In the genomic region with DNA sequence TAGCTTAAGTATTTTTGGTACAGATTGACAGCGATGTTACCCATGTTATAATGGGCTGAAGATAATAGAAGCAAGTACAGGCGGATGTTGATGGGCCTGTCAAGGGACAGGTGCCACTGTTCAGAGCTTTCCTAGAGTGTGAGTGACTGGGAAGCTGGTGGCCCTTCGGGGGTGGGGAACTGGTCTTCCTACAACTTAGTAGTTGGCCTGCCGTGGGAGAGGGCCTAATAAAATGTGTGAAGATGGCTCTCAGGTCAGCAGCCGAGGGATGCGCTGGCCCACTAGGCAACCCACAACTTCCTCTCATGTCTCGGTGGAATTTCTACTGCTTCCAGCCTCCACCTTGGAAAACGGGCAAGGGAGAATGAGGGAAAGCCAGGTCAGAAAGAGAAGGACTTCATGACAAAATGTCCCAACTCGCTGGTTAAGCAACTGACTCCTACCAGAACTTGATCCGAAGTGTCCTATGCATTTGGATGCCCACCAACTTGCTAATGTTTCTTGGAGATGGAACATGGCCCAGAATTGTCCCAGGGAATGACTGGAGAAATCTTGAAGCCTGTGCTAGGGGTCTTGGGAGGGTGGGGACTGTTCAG, we compare ENCODE assay signal across 8 cellular contexts. TPM values are rescaled to one million over a fixed set of nuclear protein-coding genes. Genes with fewer than 3 reads are reported as not detected.
DNase-seq lines count a peak whose midpoint lies in the region; ATAC-seq, FAIRE-seq and TF ChIP-seq lines count a peak whose summit lies in the region.

No MANE protein-coding gene starts in this region.

- H3K27me3 Mint-ChIP-seq in brain = peaks cover 3% of the 10 kb centered on the region

- H3K36me3 Mint-ChIP-seq in brain = peaks cover 9% of the 10 kb centered on the region

- H3K9me3 Mint-ChIP-seq in brain = no peaks in the 10 kb centered on the region

- CTCF ChIA-PET in A549 (lab: Yijun Ruan, JAX) = interaction anchor here (0.6 to 3.6 kb wide), 2 partner anchors 25 to 38 kb away, joined by 4 to 15 read pairs; no protein-coding TSS in a partner anchor
- CTCF ChIA-PET in HEK293 (lab: Yijun Ruan, JAX) = no interaction called here

- no peak for TF ChIP-seq RAD21 in A549 (conservative IDR thresholded peaks at IDR 0.05 in 1 of 2, IDR thresholded peaks at IDR 0.05 in 1 of 2)

- H3K27ac ChIP-seq in A549 (no peak overlapping the region), HEK293 (ENCODE audit: extremely low read depth, low read depth, low read length) (no peak overlapping the region), muscle layer of duodenum (ENCODE audit: low read length) (peak overlapping the region; percentile 71)

- H3K27me3 ChIP-seq in muscle layer of duodenum (ENCODE audit: low read depth, low read length) = no peaks in the 10 kb centered on the region

- 93% methylated on average over 10 of the region's 10 CpGs for WGBS in A549 (ENCODE audit: missing lambda C conversion rate)

- no peak for TF ChIP-seq EP300 in A549 (IDR thresholded peaks at IDR 0.05)

- POLR2A ChIA-PET in A549 (lab: Yijun Ruan, JAX) = interaction anchor here (0.8 to 0.9 kb wide), 3 partner anchors 10 to 666 kb away, joined by 3 read pairs; no protein-coding TSS in a partner anchor
- POLR2A ChIA-PET in HEK293 (lab: Yijun Ruan, JAX) = interaction anchor here (1.4 to 1.5 kb wide), 2 partner anchors 35 to 137 kb away, joined by 3 read pairs; no protein-coding TSS in a partner anchor

- H3K4me1 ChIP-seq in A549 = peaks cover 7% of the 10 kb centered on the region
- H3K4me1 ChIP-seq in HEK293 (ENCODE audit: control insufficient read depth, insufficient read depth, low read length) = no peaks in the 10 kb centered on the region
- peaks cover 4 to 10% of the 10 kb centered on the region in 2 donors for H3K4me1 ChIP-seq in muscle layer of duodenum (ENCODE audit: control insufficient read depth in 1 of 2, insufficient read depth in 2 of 2, low read length in 2 of 2)

- peak overlapping the region; percentile 80 to 92 (median 82) for H3K4me3 Mint-ChIP-seq in brain

- ATAC-seq in A549 = no peak
- no peak for ATAC-seq in HG02763 (IDR thresholded peaks at IDR 0.05; ENCODE audit: unreplicated experiment)
- no peak for ATAC-seq in GM21737 (IDR thresholded peaks at IDR 0.05; ENCODE audit: unreplicated experiment)

- H3K4me3 ChIP-seq in A549 = peak overlapping the region; percentile 86
- H3K4me3 ChIP-seq in HEK293 (ENCODE audit: low read depth, low read length) = no peak overlapping the region
- H3K4me3 ChIP-seq in muscle layer of duodenum (ENCODE audit: low read depth in 1 of 2, low read length in 2 of 2) = peak overlapping the region; percentile 69 to 78

- H3K4me1 Mint-ChIP-seq in brain = peaks cover 35% of the 10 kb centered on the region

- FAIRE-seq in A549 (lab: Jason Lieb, UNC) = no peak

- H3K9me3 ChIP-seq in A549 = no peaks in the 10 kb centered on the region
- H3K9me3 ChIP-seq in HEK293 (ENCODE audit: control insufficient read depth, insufficient read depth, low read depth, low read length) = no peaks in the 10 kb centered on the region
- no peaks in the 10 kb centered on the region for H3K9me3 ChIP-seq in muscle layer of duodenum (ENCODE audit: control insufficient read depth in 1 of 2, low read length in 2 of 2)

- H3K4me2 ChIP-seq in A549 = peak overlapping the region; percentile 91

- TF ChIP-seq CTCF in A549 (IDR thresholded peaks at IDR 0.05) (no peak), HEK293 (tag by site-specific recombination; IDR thresholded peaks at IDR 0.05) (no peak), brain (conservative IDR thresholded peaks at IDR 0.05) (no peak)

- peaks cover 0 to 32% of the 10 kb centered on the region in 2 experiments; a peak in 1 of 3 replicates for H3K36me3 ChIP-seq in HEK293 (ENCODE audit: control insufficient read depth in 2 of 2, insufficient read depth in 1 of 2, low read length in 2 of 2)
- peaks cover 11 to 19% of the 10 kb centered on the region in 2 donors for H3K36me3 ChIP-seq in muscle layer of duodenum (ENCODE audit: control insufficient read depth in 1 of 2, insufficient read depth in 2 of 2, low read length in 2 of 2)

- DNase-seq in A549 (ENCODE audit: low read depth in 1 of 2, low spot score in 1 of 2) = no peak
- no peak for DNase-seq in foreskin melanocyte
- DNase-seq in NCI-H526 (lab: John Stamatoyannopoulos, UW) = no peak

- H3K27ac Mint-ChIP-seq in brain = peak overlapping the region in 3 of 5 experiments; percentile 27 to 81 (median 47)

- no peak for TF ChIP-seq POLR2A in A549 (IDR thresholded peaks at IDR 0.05; ENCODE audit: low read length)

TF ChIP-seq in A549, 52 proteins besides CTCF, POLR2A, EP300 and RAD21:
- TF ChIP-seq SMC3 (IDR thresholded peaks at IDR 0.05) = no peak
- no peak for TF ChIP-seq JUNB (IDR thresholded peaks at IDR 0.05)
- no peak for TF ChIP-seq KDM1A (IDR thresholded peaks at IDR 0.05; ENCODE audit: low read depth)
- TF ChIP-seq, protein P1, sequence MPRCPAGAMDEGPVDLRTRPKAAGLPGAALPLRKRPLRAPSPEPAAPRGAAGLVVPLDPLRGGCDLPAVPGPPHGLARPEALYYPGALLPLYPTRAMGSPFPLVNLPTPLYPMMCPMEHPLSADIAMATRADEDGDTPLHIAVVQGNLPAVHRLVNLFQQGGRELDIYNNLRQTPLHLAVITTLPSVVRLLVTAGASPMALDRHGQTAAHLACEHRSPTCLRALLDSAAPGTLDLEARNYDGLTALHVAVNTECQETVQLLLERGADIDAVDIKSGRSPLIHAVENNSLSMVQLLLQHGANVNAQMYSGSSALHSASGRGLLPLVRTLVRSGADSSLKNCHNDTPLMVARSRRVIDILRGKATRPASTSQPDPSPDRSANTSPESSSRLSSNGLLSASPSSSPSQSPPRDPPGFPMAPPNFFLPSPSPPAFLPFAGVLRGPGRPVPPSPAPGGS (IDR thresholded peaks at IDR 0.05) = no peak
- no peak for TF ChIP-seq SREBF2 (IDR thresholded peaks at IDR 0.05)
- no peak for TF ChIP-seq ZC3H11A (IDR thresholded peaks at IDR 0.05)
- TF ChIP-seq HOXA7 (CRISPR knock-in tag; IDR thresholded peaks at IDR 0.05) = no peak
- TF ChIP-seq, protein P2, sequence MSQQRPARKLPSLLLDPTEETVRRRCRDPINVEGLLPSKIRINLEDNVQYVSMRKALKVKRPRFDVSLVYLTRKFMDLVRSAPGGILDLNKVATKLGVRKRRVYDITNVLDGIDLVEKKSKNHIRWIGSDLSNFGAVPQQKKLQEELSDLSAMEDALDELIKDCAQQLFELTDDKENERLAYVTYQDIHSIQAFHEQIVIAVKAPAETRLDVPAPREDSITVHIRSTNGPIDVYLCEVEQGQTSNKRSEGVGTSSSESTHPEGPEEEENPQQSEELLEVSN (IDR thresholded peaks at IDR 0.05; ENCODE audit: borderline replicate concordance, low read depth) = no peak
- TF ChIP-seq, protein P3, sequence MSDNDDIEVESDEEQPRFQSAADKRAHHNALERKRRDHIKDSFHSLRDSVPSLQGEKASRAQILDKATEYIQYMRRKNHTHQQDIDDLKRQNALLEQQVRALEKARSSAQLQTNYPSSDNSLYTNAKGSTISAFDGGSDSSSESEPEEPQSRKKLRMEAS (IDR thresholded peaks at IDR 0.05) = no peak

TF ChIP-seq in HEK293, 187 proteins besides CTCF, POLR2A, EP300 and RAD21:
- peak; percentile 36; the same call in 1 of the 2 replicates for TF ChIP-seq ZFHX2 (tag by site-specific recombination; conservative IDR thresholded peaks at IDR 0.05)
- peak; percentile 68 for TF ChIP-seq EGR2 (tag by site-specific recombination; IDR thresholded peaks at IDR 0.05; ENCODE audit: low read depth)
- no peak for TF ChIP-seq SETDB1 (IDR thresholded peaks at IDR 0.05; ENCODE audit: insufficient read length, low read length)
- TF ChIP-seq, protein P4, sequence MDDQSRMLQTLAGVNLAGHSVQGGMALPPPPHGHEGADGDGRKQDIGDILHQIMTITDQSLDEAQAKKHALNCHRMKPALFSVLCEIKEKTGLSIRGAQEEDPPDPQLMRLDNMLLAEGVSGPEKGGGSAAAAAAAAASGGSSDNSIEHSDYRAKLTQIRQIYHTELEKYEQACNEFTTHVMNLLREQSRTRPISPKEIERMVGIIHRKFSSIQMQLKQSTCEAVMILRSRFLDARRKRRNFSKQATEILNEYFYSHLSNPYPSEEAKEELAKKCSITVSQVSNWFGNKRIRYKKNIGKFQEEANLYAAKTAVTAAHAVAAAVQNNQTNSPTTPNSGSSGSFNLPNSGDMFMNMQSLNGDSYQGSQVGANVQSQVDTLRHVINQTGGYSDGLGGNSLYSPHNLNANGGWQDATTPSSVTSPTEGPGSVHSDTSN (CRISPR knock-in tag; IDR thresholded peaks at IDR 0.05) = no peak
- no peak for TF ChIP-seq ZNF341 (tag by site-specific recombination; IDR thresholded peaks at IDR 0.05; ENCODE audit: low read depth)

RNA-seq across cellular contexts. Expression of a gene that starts 1.4 kb away (rescaled TPM):
- polyA plus RNA-seq in A549 (2011; rRNA removed) (39.6 and 42.4 TPM in 2 replicates), A549 (2017; fragmentation: RNase III; extraction: RNeasy Plus Mini Kit Qiagen cat#74134 plus additional on column Dnase treatment) (58.2 to 60.5 TPM (median 59.8 TPM) in 3 replicates), brain (ENCODE audit: insufficient read depth, low read depth, low replicate concordance) (23.0 TPM)
- polyA plus RNA-seq in A549 (2012; cell fraction: cytosol; rRNA removed) = 15.6 and 20.2 TPM in 2 replicates
- 14.1 and 20.9 TPM in 2 replicates for polyA plus RNA-seq in A549 (2012; cell fraction: nucleus; rRNA removed)
- 22.8 and 27.6 TPM in 2 replicates for polyA minus RNA-seq in A549 (2011; rRNA and poly(A)+ RNA removed)
